8 cellular contexts compared by ENCODE assay signal in the genomic region with DNA sequence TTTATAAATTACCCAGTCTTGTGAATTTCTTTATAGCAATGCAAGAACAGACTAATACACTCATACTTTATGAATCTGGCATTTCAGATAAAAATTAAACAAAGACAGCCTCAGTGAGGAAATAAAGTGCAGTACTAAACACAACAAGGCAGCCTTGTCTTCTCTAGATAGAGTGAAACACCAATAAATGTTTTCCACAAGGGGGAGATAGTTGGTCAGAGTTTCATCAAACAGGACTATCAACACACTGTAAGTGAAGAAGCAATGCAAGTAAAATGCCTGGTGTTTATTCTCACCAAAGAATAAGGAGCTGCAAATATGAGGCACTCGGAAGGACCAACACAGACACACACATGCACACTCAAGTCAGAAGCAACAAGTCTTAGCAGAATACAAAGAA.
A peak's percentile ranks its signal among the peaks of the same experiment; 100 is the strongest.
DNase-seq lines count a peak whose midpoint lies in the region; ATAC-seq and TF ChIP-seq lines count a peak whose summit lies in the region.

No MANE protein-coding gene starts in this region.

- ATAC-seq in right lobe of liver: peak; percentile 72 to 92 (median 84)
- ATAC-seq in GM21825 (IDR thresholded peaks at IDR 0.05; ENCODE audit: unreplicated experiment): no peak
- no peak for ATAC-seq in GM18858 (IDR thresholded peaks at IDR 0.05; ENCODE audit: unreplicated experiment)
- no peak for ATAC-seq in GM18868 (IDR thresholded peaks at IDR 0.05; ENCODE audit: unreplicated experiment)

- H3K4me3 ChIP-seq in cardiac muscle cell: no peak overlapping the region
- H3K4me3 ChIP-seq in right lobe of liver: no peak overlapping the region

- intact Hi-C loops in cardiac septum (cut with DNase I) (loop anchor here (10.0 kb wide), 1 partner anchor 734 kb away; no protein-coding TSS in a partner anchor), right lobe of liver (cut with DNase I) (no loop called here)

- H3K9me3 ChIP-seq in cardiac muscle cell (ENCODE audit: low read depth): no peaks in the 10 kb centered on the region
- H3K9me3 ChIP-seq in right lobe of liver: no peaks in the 10 kb centered on the region

- no peak for TF ChIP-seq POLR2A in right lobe of liver (IDR thresholded peaks at IDR 0.05)

- 39% methylated on average over 1 of the region's 1 CpG for WGBS in right lobe of liver (ENCODE audit: insufficient coverage, low coverage, low lambda C conversion rate, missing lambda C conversion rate)

- H3K36me3 ChIP-seq in cardiac muscle cell (no peaks in the 10 kb centered on the region), right lobe of liver (no peaks in the 10 kb centered on the region)

- H3K4me1 ChIP-seq in cardiac muscle cell (ENCODE audit: low read depth) (no peaks in the 10 kb centered on the region), right lobe of liver (no peaks in the 10 kb centered on the region)

- TF ChIP-seq CTCF in cardiac muscle cell (IDR thresholded peaks at IDR 0.05; ENCODE audit: low read depth, low read length): peak; percentile 24
- TF ChIP-seq CTCF in right lobe of liver (IDR thresholded peaks at IDR 0.05): peak; percentile 34 to 59 (median 55)

- DNase-seq in cardiac muscle cell (ENCODE audit: low read depth in 1 of 2, low spot score in 1 of 2) (peak; percentile 31 to 71), cardiac septum (ENCODE audit: low spot score) (no peak), MV-4-11 (lab: John Stamatoyannopoulos, UW) (peak; percentile 60), amniotic epithelial cell (ENCODE audit: low read depth) (peak; percentile 69), right lobe of liver (no peak)

- H3K27ac ChIP-seq in cardiac muscle cell (no peak overlapping the region), right lobe of liver (no peak overlapping the region)

- no peaks in the 10 kb centered on the region for H3K27me3 ChIP-seq in cardiac muscle cell
- no peaks in the 10 kb centered on the region for H3K27me3 ChIP-seq in right lobe of liver

Comparison
In these comparisons a context has a peak if more than half of its experiments do, and no peak if none do; other contexts are left out.
1. DNase-seq: peak in cardiac muscle cell (2 of 2), MV-4-11 (single experiment) and amniotic epithelial cell (single experiment); none in cardiac septum (single experiment) and right lobe of liver (0 of 3).
2. ATAC-seq: peak in right lobe of liver (4 of 4); none in GM21825 (single experiment), GM18858 (single experiment) and GM18868 (single experiment).